ENCODE assay signal across 28 cellular contexts in genomic region chr4:57652765-57653164, GRCh38.
"Had no signal": no experiment of that assay in that cellular context is flagged by ENCODE, and none has a peak within 500 bp of the region (broad histone marks: within the 10 kb centered on the region; RNA-seq: fewer than 3 reads in every experiment).

No MANE protein-coding gene starts in this region.

- ATAC-seq: stimulated activated effector memory CD8-positive, alpha-beta T cell treated with anti-CD3 and anti-CD28 coated beads, Interleukin-12 subunit alpha, Interleukin-12 subunit beta, amount 100 ng/mL, for 72 hours; stimulated activated memory B cell treated with anti-CD40 and anti-IgM and Interleukin-4, amounts not matched to agents 10 μg/mL and 1 μg/mL and 100 μg/mL, for 72 hours; stimulated activated naive B cell treated with anti-CD40 and anti-IgM and Interleukin-4, amounts not matched to agents 10 μg/mL and 1 μg/mL and 100 μg/mL, for 72 hours; stimulated activated naive CD8-positive, alpha-beta T cell treated with anti-CD3 and anti-CD28 coated beads, Interleukin-15, amount 100 ng/mL, for 72 hours; stimulated activated naive CD8-positive, alpha-beta T cell treated with anti-CD3 and anti-CD28 coated beads, Interleukin-15, Interleukin-2, amounts not matched to agents 100 U/mL and 50 U/mL, for 24 hours; upper lobe of right lung had no signal

- H3K27me3 ChIP-seq: stomach, suprapubic skin, testis, thyroid gland, tibial artery, tibial nerve, transverse colon, upper lobe of left lung, upper lobe of right lung, vagina had no signal

- H3K36me3 ChIP-seq: stomach, suprapubic skin, thoracic aorta, thyroid gland, tibial artery, tibial nerve, transverse colon, upper lobe of left lung, upper lobe of right lung, uterus, vagina had no signal

- H3K27me3 Mint-ChIP-seq: stimulated activated memory B cell treated with anti-CD40 and anti-IgM and Interleukin-4, amounts not matched to agents 10 μg/mL and 1 μg/mL and 100 μg/mL, for 72 hours; stimulated activated naive B cell treated with anti-CD40 and anti-IgM and Interleukin-4, amounts not matched to agents 10 μg/mL and 1 μg/mL and 100 μg/mL, for 72 hours; stimulated activated naive CD8-positive, alpha-beta T cell treated with anti-CD3 and anti-CD28 coated beads, Interleukin-15, amount 100 ng/mL, for 72 hours; stimulated activated naive CD8-positive, alpha-beta T cell treated with anti-CD3 and anti-CD28 coated beads, Interleukin-15, Interleukin-2, amounts not matched to agents 100 ng/mL and 50 ng/mL, for 24 hours; type B pancreatic cell had no signal

- H3K9me3 ChIP-seq: stomach, suprapubic skin, testis, thoracic aorta, thyroid gland, tibial artery, tibial nerve, transverse colon, upper lobe of left lung, upper lobe of right lung, uterus, vagina had no signal

- H3K36me3 Mint-ChIP-seq: stimulated activated effector memory CD8-positive, alpha-beta T cell treated with anti-CD3 and anti-CD28 coated beads, Interleukin-12 subunit alpha, Interleukin-12 subunit beta, amount 100 ng/mL, for 72 hours; stimulated activated memory B cell treated with anti-CD40 and anti-IgM and Interleukin-4, amounts not matched to agents 10 μg/mL and 1 μg/mL and 100 μg/mL, for 72 hours; stimulated activated naive B cell treated with anti-CD40 and anti-IgM and Interleukin-4, amounts not matched to agents 10 μg/mL and 1 μg/mL and 100 μg/mL, for 72 hours; type B pancreatic cell had no signal

- H3K4me3 Mint-ChIP-seq: stimulated activated effector memory CD8-positive, alpha-beta T cell treated with anti-CD3 and anti-CD28 coated beads, Interleukin-12 subunit alpha, Interleukin-12 subunit beta, amount 100 ng/mL, for 72 hours; stimulated activated memory B cell treated with anti-CD40 and anti-IgM and Interleukin-4, amounts not matched to agents 10 μg/mL and 1 μg/mL and 100 μg/mL, for 72 hours; stimulated activated naive B cell treated with anti-CD40 and anti-IgM and Interleukin-4, amounts not matched to agents 10 μg/mL and 1 μg/mL and 100 μg/mL, for 72 hours; stimulated activated naive CD8-positive, alpha-beta T cell treated with anti-CD3 and anti-CD28 coated beads, Interleukin-15, amount 100 ng/mL, for 72 hours; stimulated activated naive CD8-positive, alpha-beta T cell treated with anti-CD3 and anti-CD28 coated beads, Interleukin-15, Interleukin-2, amounts not matched to agents 100 ng/mL and 50 ng/mL, for 24 hours; type B pancreatic cell had no signal

- H3K4me1 ChIP-seq: stomach, suprapubic skin, testis, thyroid gland, tibial artery, tibial nerve, transverse colon, upper lobe of left lung, upper lobe of right lung, uterus, vagina had no signal

- DNase-seq: stimulated activated CD4-positive, alpha-beta T cell treated with anti-CD3 and anti-CD28 coated beads, Interleukin-2, amount 100 ng/mL, for 48 hours; stimulated activated CD4-positive, alpha-beta T cell treated with anti-CD3 and anti-CD28 coated beads, Interleukin-4, amount 100 ng/mL, for 1 hour; stimulated activated CD4-positive, alpha-beta T cell treated with anti-CD3 and anti-CD28 coated beads, Interleukin-4, amount 100 ng/mL, for 24 hours; stimulated activated CD4-positive, alpha-beta T cell treated with anti-CD3 and anti-CD28 coated beads, Interleukin-4, amount 100 ng/mL, for 4 hours; stimulated activated CD8-positive, alpha-beta memory T cell treated with anti-CD3 and anti-CD28 coated beads, Interleukin-4, amount 100 ng/mL, for 48 hours; stimulated activated naive B cell treated with anti-CD40 and anti-IgM and Interleukin-4, amounts not matched to agents 10 μg/mL and 1 μg/mL and 100 μg/mL, for 72 hours; stimulated activated naive CD4-positive, alpha-beta T cell; stimulated activated naive CD4-positive, alpha-beta T cell treated with Interleukin-2 at 50 U/mL for 16 hours; stimulated activated naive CD8-positive, alpha-beta T cell treated with anti-CD3 and anti-CD28 coated beads, Interleukin-15, amount 100 ng/mL, for 72 hours; stimulated activated naive CD8-positive, alpha-beta T cell treated with anti-CD3 and anti-CD28 coated beads, Interleukin-15, Interleukin-2, amounts not matched to agents 100 U/mL and 50 U/mL, for 24 hours; stomach; substantia nigra; testis; thyroid gland; tibial artery; transverse colon; trophoblast cell; upper lobe of left lung; upper lobe of right lung; uterus had no signal

- H3K4me1 Mint-ChIP-seq: stimulated activated effector memory CD8-positive, alpha-beta T cell treated with anti-CD3 and anti-CD28 coated beads, Interleukin-12 subunit alpha, Interleukin-12 subunit beta, amount 100 ng/mL, for 72 hours; stimulated activated memory B cell treated with anti-CD40 and anti-IgM and Interleukin-4, amounts not matched to agents 10 μg/mL and 1 μg/mL and 100 μg/mL, for 72 hours; stimulated activated naive B cell treated with anti-CD40 and anti-IgM and Interleukin-4, amounts not matched to agents 10 μg/mL and 1 μg/mL and 100 μg/mL, for 72 hours; stimulated activated naive CD8-positive, alpha-beta T cell treated with anti-CD3 and anti-CD28 coated beads, Interleukin-15, amount 100 ng/mL, for 72 hours had no signal

- H3K27ac Mint-ChIP-seq: stimulated activated effector memory CD8-positive, alpha-beta T cell treated with anti-CD3 and anti-CD28 coated beads, Interleukin-12 subunit alpha, Interleukin-12 subunit beta, amount 100 ng/mL, for 72 hours; stimulated activated memory B cell treated with anti-CD40 and anti-IgM and Interleukin-4, amounts not matched to agents 10 μg/mL and 1 μg/mL and 100 μg/mL, for 72 hours; stimulated activated naive B cell treated with anti-CD40 and anti-IgM and Interleukin-4, amounts not matched to agents 10 μg/mL and 1 μg/mL and 100 μg/mL, for 72 hours; stimulated activated naive CD8-positive, alpha-beta T cell treated with anti-CD3 and anti-CD28 coated beads, Interleukin-15, amount 100 ng/mL, for 72 hours; stimulated activated naive CD8-positive, alpha-beta T cell treated with anti-CD3 and anti-CD28 coated beads, Interleukin-15, Interleukin-2, amounts not matched to agents 100 ng/mL and 50 ng/mL, for 24 hours; type B pancreatic cell had no signal

- H3K4me3 ChIP-seq: stomach, suprapubic skin, testis, thoracic aorta, thyroid gland, tibial artery, tibial nerve, transverse colon, upper lobe of left lung, upper lobe of right lung, uterus, vagina had no signal

- H3K27ac ChIP-seq: stomach, suprapubic skin, testis, thoracic aorta, thyroid gland, tibial artery, tibial nerve, transverse colon, upper lobe of left lung, upper lobe of right lung, uterus, vagina had no signal
